Comparison of ENCODE assay signal across 36 cellular contexts in genomic region chr10:37736120-37736519, GRCh38.
"Had no signal": no experiment of that assay in that cellular context is flagged by ENCODE, and none has a peak within 500 bp of the region (broad histone marks: within the 10 kb centered on the region; RNA-seq: fewer than 3 reads in every experiment).

No MANE protein-coding gene starts in this region.

- H3K9me3 ChIP-seq: MG63 had no signal

- H3K9ac ChIP-seq: KMS-11 had no signal

- H3K36me3 ChIP-seq: MG63 had no signal

- DNase-seq: Karpas-422, Kasumi-1, KG1, MG63, MM.1S, MV-4-11, NCI-H1048, NCI-H1092, NCI-H1092 treated with DMSO at 0.1 percent for 48 hours, NCI-H1105, NCI-H1105 treated with DMSO at 0.1 percent for 48 hours, NCI-H1417, NCI-H1417 treated with DMSO at 0.1 percent for 48 hours, NCI-H1436, NCI-H1436 treated with DMSO at 0.1 percent for 48 hours, NCI-H146, NCI-H1694, NCI-H1694 treated with DMSO at 0.1 percent for 48 hours, NCI-H187, NCI-H187 treated with DMSO at 0.1 percent for 48 hours, NCI-H1930, NCI-H2029, NCI-H2029 treated with DMSO at 0.1 percent for 48 hours, NCI-H2081, NCI-H2081 treated with DMSO at 0.1 percent for 48 hours, NCI-H2107, NCI-H2171, NCI-H2171 treated with DMSO at 0.1 percent for 48 hours, NCI-H2227 treated with DMSO at 0.1 percent for 48 hours, NCI-H226, NCI-H345, NCI-H446, NCI-H446 treated with DMSO at 0.1 percent for 48 hours, NCI-H510A, NCI-H510A treated with DMSO at 0.1 percent for 48 hours had no signal

- H3K27ac ChIP-seq: KMS-11 had no signal

- H3K27me3 ChIP-seq: MG63 had no signal

- H3K4me2 ChIP-seq: KMS-11 had no signal

- H3K4me3 ChIP-seq: MG63 had no signal
